ENCODE assay signal across 24 cellular contexts in genomic region chr12:114400395-114400794, GRCh38. TPM values are rescaled to one million over a fixed set of nuclear protein-coding genes. Genes with fewer than 3 reads are reported as not detected.
A peak's percentile ranks its signal among the peaks of the same experiment; 100 is the strongest.
DNase-seq lines count a peak whose midpoint lies in the region; ATAC-seq and TF ChIP-seq lines count a peak whose summit lies in the region.
"Had no signal": no experiment of that assay in that cellular context is flagged by ENCODE, and none has a peak within 500 bp of the region (broad histone marks: within the 10 kb centered on the region; RNA-seq: fewer than 3 reads in every experiment).

No MANE protein-coding gene starts in this region.

- DNase-seq in AG10803 (ENCODE audit: low read depth) (no peak), IMR-90 (peak; percentile 57), heart left ventricle (no peak), neural progenitor cell (ENCODE audit: low spot score) (peak; percentile 78), NCI-H187 treated with DMSO at 0.1 percent for 48 hours (lab: John Stamatoyannopoulos, UW) (no peak), NCI-H1417 (lab: John Stamatoyannopoulos, UW) (no peak)
- no peak for DNase-seq in activated CD8-positive, alpha-beta memory T cell treated with anti-CD3 and anti-CD28 coated beads for 24 hours
- DNase-seq in stimulated activated CD4-positive, alpha-beta T cell treated with anti-CD3 and anti-CD28 coated beads, Interleukin-4, amount 100 ng/mL, for 24 hours, result no peak
- DNase-seq: activated CD8-positive, alpha-beta T cell treated with anti-CD3 and anti-CD28 coated beads, Interleukin-2, amount 10 ng/mL, durations not matched to agents 7 days and 5 days; CD8-positive, alpha-beta T cell; cerebellar nuclear complex; NCI-H1436 treated with DMSO at 0.1 percent for 48 hours; NCI-H446 treated with DMSO at 0.1 percent for 48 hours; SHP77; spleen; tibial artery; WERI-Rb-1 had no signal

- no peak overlapping the region for H3K4me3 Mint-ChIP-seq in neural progenitor cell
- H3K4me3 Mint-ChIP-seq: activated CD8-positive, alpha-beta T cell treated with anti-CD3 and anti-CD28 coated beads, Interleukin-2, amount 10 ng/mL, durations not matched to agents 7 days and 5 days; activated T-helper 1 cell treated with anti-CD3 and anti-CD28 coated beads, Interleukin-12 subunit alpha, Interleukin-12 subunit beta, Interleukin-2, Interleukin-4 antibody, amounts not matched to agents 30 ng/mL and 10 ng/mL and 1 ng/mL, durations not matched to agents 14 hours and 24 hours and 36 hours; CD8-positive, alpha-beta T cell; stimulated activated memory B cell treated with anti-CD40 and anti-IgM and Interleukin-4, amounts not matched to agents 10 μg/mL and 1 μg/mL and 100 μg/mL, for 72 hours; T-helper 1 cell treated with Interleukin-12 subunit alpha and Interleukin-12 subunit beta and Interleukin-4 antibody, amounts not matched to agents 30 μg/mL and 1 μg/mL, for 36 hours had no signal

- intact Hi-C loops in IMR-90 (cut with micrococcal nuclease) (loop anchor here (5.0 kb wide), 3 partner anchors 233 to 418 kb away; no protein-coding TSS in a partner anchor), heart left ventricle (cut with DNase I) (loop anchor here in 4 of 10 donors (5.0 to 10.0 kb wide), 4 partner anchors 38 to 74 kb away; no protein-coding TSS in a partner anchor)

- peaks cover 3 to 39% of the 10 kb centered on the region in 2 experiments for H3K79me1 ChIP-seq in IMR-90 (ENCODE audit: low read depth in 1 of 2, low read length in 2 of 2)

- H3K27ac Mint-ChIP-seq in neural progenitor cell, result no peak overlapping the region
- H3K27ac Mint-ChIP-seq: activated CD8-positive, alpha-beta T cell treated with anti-CD3 and anti-CD28 coated beads, Interleukin-2, amount 10 ng/mL, durations not matched to agents 7 days and 5 days; activated T-helper 1 cell treated with anti-CD3 and anti-CD28 coated beads, Interleukin-12 subunit alpha, Interleukin-12 subunit beta, Interleukin-2, Interleukin-4 antibody, amounts not matched to agents 30 ng/mL and 10 ng/mL and 1 ng/mL, durations not matched to agents 14 hours and 24 hours and 36 hours; CD8-positive, alpha-beta T cell; stimulated activated memory B cell treated with anti-CD40 and anti-IgM and Interleukin-4, amounts not matched to agents 10 μg/mL and 1 μg/mL and 100 μg/mL, for 72 hours; T-helper 1 cell treated with Interleukin-12 subunit alpha and Interleukin-12 subunit beta and Interleukin-4 antibody, amounts not matched to agents 30 μg/mL and 1 μg/mL, for 36 hours had no signal

- H3K4me3 ChIP-seq in AG10803 (ENCODE audit: low read length), result peak overlapping the region; percentile 44
- peak overlapping the region; percentile 17 for H3K4me3 ChIP-seq in IMR-90 (ENCODE audit: insufficient read depth, low read depth, low read length)
- H3K4me3 ChIP-seq in heart left ventricle, result peak overlapping the region in 7 of 12 donors; percentile 13 to 21 (median 16)
- no peak overlapping the region for H3K4me3 ChIP-seq in neural progenitor cell
- H3K4me3 ChIP-seq: mucosa of descending colon, spleen, tibial artery had no signal

- H2BK120ac ChIP-seq in IMR-90 (ENCODE audit: low read depth, low read length), result peak overlapping the region; percentile 94

- TF ChIP-seq POLR2A in IMR-90 (IDR thresholded peaks at IDR 0.05; ENCODE audit: low read depth, low read length) (no peak), heart left ventricle (IDR thresholded peaks at IDR 0.05) (no peak)

- H3K36me3 Mint-ChIP-seq in neural progenitor cell, result no peaks in the 10 kb centered on the region
- H3K36me3 Mint-ChIP-seq: CD8-positive, alpha-beta T cell; stimulated activated memory B cell treated with anti-CD40 and anti-IgM and Interleukin-4, amounts not matched to agents 10 μg/mL and 1 μg/mL and 100 μg/mL, for 72 hours had no signal

- peak overlapping the region; percentile 84 for H3K18ac ChIP-seq in IMR-90 (ENCODE audit: low read depth, low read length)

- peak overlapping the region; percentile 84 for H3K56ac ChIP-seq in IMR-90 (ENCODE audit: extremely low read depth, insufficient read depth, low read length)

- H3K79me2 ChIP-seq in neural progenitor cell (ENCODE audit: low read depth), result no peaks in the 10 kb centered on the region

- H3K14ac ChIP-seq in IMR-90 (replicated peaks; ENCODE audit: low read depth, low read length), result peak overlapping the region; percentile 71

- peaks cover 94% of the 10 kb centered on the region for H3K27me3 Mint-ChIP-seq in neural progenitor cell (ENCODE audit: insufficient read depth, low read depth)

- H3K4me1 ChIP-seq in IMR-90 (ENCODE audit: control insufficient read depth, insufficient read depth, low read length) (peaks cover 41% of the 10 kb centered on the region), heart left ventricle (peaks cover 0 to 55% (median 10%) of the 10 kb centered on the region in 12 donors), neural progenitor cell (peaks cover 17% of the 10 kb centered on the region)

- peak; percentile 0; the same call in 1 of the 2 replicates for ATAC-seq in IMR-90 (ENCODE audit: low read depth)
- no peak for ATAC-seq in heart left ventricle
- ATAC-seq: activated CD8-positive, alpha-beta T cell treated with anti-CD3 and anti-CD28 coated beads, Interleukin-2, amount 10 ng/mL, durations not matched to agents 7 days and 5 days; CD8-positive, alpha-beta T cell; stimulated activated memory B cell treated with anti-CD40 and anti-IgM and Interleukin-4, amounts not matched to agents 10 μg/mL and 1 μg/mL and 100 μg/mL, for 72 hours had no signal

- TF ChIP-seq CTCF in AG10803 (conservative IDR thresholded peaks at IDR 0.05; ENCODE audit: low read length), result no peak
- no peak for TF ChIP-seq CTCF in IMR-90 (conservative IDR thresholded peaks at IDR 0.05; ENCODE audit: low read depth, low read length)
- no peak for TF ChIP-seq CTCF in heart left ventricle (IDR thresholded peaks at IDR 0.05)
- TF ChIP-seq CTCF in neural progenitor cell (IDR thresholded peaks at IDR 0.05), result no peak

- H3K4me1 Mint-ChIP-seq in neural progenitor cell, result peaks cover 3% of the 10 kb centered on the region

- peak overlapping the region; percentile 88 to 91 for H4K8ac ChIP-seq in IMR-90 (ENCODE audit: low read depth in 2 of 2, low read length in 2 of 2)

- peaks cover 5% of the 10 kb centered on the region for H3K9me1 ChIP-seq in IMR-90 (ENCODE audit: insufficient read depth, low read length)

- H3K9me3 ChIP-seq in IMR-90 (ENCODE audit: control insufficient read depth, insufficient read depth, low read length) (no peaks in the 10 kb centered on the region), heart left ventricle (no peaks in the 10 kb centered on the region), neural progenitor cell (ENCODE audit: low read depth) (no peaks in the 10 kb centered on the region)
- H3K9me3 ChIP-seq: mucosa of descending colon, spleen, tibial artery had no signal

- H4K20me1 ChIP-seq in IMR-90 (ENCODE audit: insufficient read depth, low read length) (peaks cover under 1% of the 10 kb centered on the region), neural progenitor cell (ENCODE audit: low read depth) (peaks cover 97% of the 10 kb centered on the region)

- peak overlapping the region; percentile 87 for H3K23ac ChIP-seq in IMR-90 (ENCODE audit: low read depth, low read length)

- H3K4me2 ChIP-seq in IMR-90 (ENCODE audit: low read depth, low read length), result peak overlapping the region; percentile 70
- no peak overlapping the region for H3K4me2 ChIP-seq in neural progenitor cell

- peak overlapping the region; percentile 95 for H2AK9ac ChIP-seq in IMR-90 (replicated peaks; ENCODE audit: low read depth, low read length, poor library complexity)

- TF ChIP-seq RAD21 in IMR-90 (IDR thresholded peaks at IDR 0.05; ENCODE audit: low read length), result no peak

- WGBS in IMR-90 (ENCODE audit: extremely low coverage in 2 of 2, insufficient read length in 1 of 2), 2 experiments, result 0% methylated on average over 12 of the region's 28 CpGs; no CpG with 5 or more reads in 1 of the 2 experiments
- WGBS in heart left ventricle, 4 donors, result 11 to 25% (median 18%) methylated on average over 28 of the region's 28 CpGs

- H3K27ac ChIP-seq in IMR-90 (ENCODE audit: insufficient read depth, low read length), result peak overlapping the region; percentile 99
- H3K27ac ChIP-seq in heart left ventricle, result peak overlapping the region in 11 of 12 donors; percentile 44 to 89 (median 65)
- H3K27ac ChIP-seq in neural progenitor cell, result no peak overlapping the region
- H3K27ac ChIP-seq: spleen, tibial artery, WERI-Rb-1 had no signal

- peaks cover 21% of the 10 kb centered on the region for H3F3A ChIP-seq in neural progenitor cell (ENCODE audit: low read depth)

- POLR2A ChIA-PET in IMR-90 (lab: Charles Lee; ENCODE audit: unreplicated experiment), result no interaction called here

- H3K27me3 ChIP-seq in IMR-90 (ENCODE audit: control insufficient read depth, insufficient read depth, low read length), result no peaks in the 10 kb centered on the region
- peaks cover 0 to 97% (median 9%) of the 10 kb centered on the region in 9 donors for H3K27me3 ChIP-seq in heart left ventricle
- H3K27me3 ChIP-seq in neural progenitor cell, result peaks cover 100% of the 10 kb centered on the region

- peak overlapping the region; percentile 90; the same call in 1 of the 3 replicates for H2BK15ac ChIP-seq in IMR-90 (ENCODE audit: low read depth, low read length)

- BruUV-seq in IMR-90 (replicated peaks; lab: Mats Ljungman, UMichigan), result no TSS peak

- H2AFZ ChIP-seq in IMR-90 (replicated peaks; ENCODE audit: low read length, poor library complexity) (peak overlapping the region; percentile 75), neural progenitor cell (replicated peaks) (no peak overlapping the region)

- peak overlapping the region; percentile 95 for H3K4ac ChIP-seq in IMR-90 (ENCODE audit: low read depth, low read length)

- peak overlapping the region; percentile 88 for H2AK5ac ChIP-seq in IMR-90 (ENCODE audit: low read depth, low read length)

- peak overlapping the region; percentile 46; the same call in 1 of the 2 replicates for H2BK20ac ChIP-seq in IMR-90 (ENCODE audit: low read depth, low read length)

- peak overlapping the region; percentile 97 for H3K9ac ChIP-seq in IMR-90 (ENCODE audit: low read depth, low read length)
- no peak overlapping the region for H3K9ac ChIP-seq in neural progenitor cell

- dilution Hi-C loops in IMR-90 (cut with HindIII; ENCODE audit: low sequenced_read_pairs, unreplicated experiment), result no loop called here

- CTCF ChIA-PET in IMR-90 (lab: Yijun Ruan, JAX), result interaction anchor here (0.5 to 0.9 kb wide), 2 partner anchors 57 to 108 kb away, joined by 3 read pairs; no protein-coding TSS in a partner anchor

- H2BK5ac ChIP-seq in IMR-90 (ENCODE audit: low read depth, low read length, poor library complexity, severe bottlenecking), result peak overlapping the region; percentile 95

- H4K5ac ChIP-seq in IMR-90 (ENCODE audit: low read depth, low read length), result peak overlapping the region; percentile 92

- H4K91ac ChIP-seq in IMR-90 (ENCODE audit: insufficient read depth, low read depth, low read length), result peak overlapping the region; percentile 89

- H3K36me3 ChIP-seq in IMR-90 (ENCODE audit: control insufficient read depth, insufficient read depth, low read length), result peaks cover 49% of the 10 kb centered on the region; the same call in 1 of the 2 replicates
- H3K36me3 ChIP-seq in heart left ventricle, result peaks cover 0 to 27% (median 0%) of the 10 kb centered on the region in 9 donors
- no peaks in the 10 kb centered on the region for H3K36me3 ChIP-seq in neural progenitor cell
- H3K36me3 ChIP-seq: spleen, tibial artery, WERI-Rb-1 had no signal

- in situ Hi-C loops in IMR-90 (cut with MboI; ENCODE audit: low sequenced_read_pairs), result loop anchor here (5.0 to 25.0 kb wide), 4 partner anchors 77 to 1213 kb away; partner anchors contain the start of genes DDX54 and RITA1

- no peaks in the 10 kb centered on the region for H3K9me3 Mint-ChIP-seq in neural progenitor cell
- H3K9me3 Mint-ChIP-seq: activated T-helper 1 cell treated with anti-CD3 and anti-CD28 coated beads, Interleukin-12 subunit alpha, Interleukin-12 subunit beta, Interleukin-2, Interleukin-4 antibody, amounts not matched to agents 30 ng/mL and 10 ng/mL and 1 ng/mL, durations not matched to agents 14 hours and 24 hours and 36 hours; CD8-positive, alpha-beta T cell; T-helper 1 cell treated with Interleukin-12 subunit alpha and Interleukin-12 subunit beta and Interleukin-4 antibody, amounts not matched to agents 30 μg/mL and 1 μg/mL, for 36 hours had no signal

RNA-seq across cellular contexts. Expression of gene TBX5, which starts 5.5 kb away (rescaled TPM):
- total RNA-seq in IMR-90 (2012; rRNA removed) (10.8 and 13.3 TPM in 2 replicates), heart left ventricle (10 to 100 TPM; 33.6 to 74.5 (median 44.9) TPM), neural progenitor cell (ENCODE audit: low replicate concordance) (not detected in 2 replicates)
- polyA plus RNA-seq in IMR-90 (2012; rRNA removed) (14.7 and 16.6 TPM in 2 replicates), heart left ventricle (10 to 100 TPM in 1 of 2 donors, 1 to 10 TPM in 1; 8.1 to 21.3 TPM)
- 8.9 and 16.8 TPM in 2 replicates for polyA plus RNA-seq in IMR-90 (2012; cell fraction: cytosol; rRNA removed)
- polyA plus RNA-seq in IMR-90 (2012; cell fraction: nucleus; rRNA removed; ENCODE audit: low replicate concordance), result 36.1 and 51.2 TPM in 2 replicates
- total RNA-seq: activated CD8-positive, alpha-beta T cell treated with anti-CD3 and anti-CD28 coated beads, Interleukin-2, amount 10 ng/mL, durations not matched to agents 7 days and 5 days; activated T-helper 1 cell treated with anti-CD3 and anti-CD28 coated beads, Interleukin-12 subunit alpha, Interleukin-12 subunit beta, Interleukin-2, Interleukin-4 antibody, amounts not matched to agents 30 ng/mL and 10 ng/mL and 1 ng/mL, durations not matched to agents 14 hours and 24 hours and 36 hours; CD8-positive, alpha-beta T cell; glomerular endothelial cell; mucosa of descending colon; omental fat pad; spleen had no signal
- polyA plus RNA-seq: keratinocyte, spleen had no signal

Comparison
In these comparisons a context has a peak if more than half of its experiments do, and no peak if none do; other contexts are left out.
1. DNase-seq: peak in IMR-90 (single experiment) and neural progenitor cell (single experiment); none in AG10803 (single experiment), heart left ventricle (0 of 5), NCI-H187 treated with DMSO at 0.1 percent for 48 hours (single experiment), activated CD8-positive, alpha-beta memory T cell treated with anti-CD3 and anti-CD28 coated beads for 24 hours (single experiment), stimulated activated CD4-positive, alpha-beta T cell treated with anti-CD3 and anti-CD28 coated beads, Interleukin-4, amount 100 ng/mL, for 24 hours (single experiment) and NCI-H1417 (0 of 3).
2. RNA of gene TBX5, which starts 5.5 kb away (total RNA-seq): 33.6 to 74.5 TPM in heart left ventricle and 10.8 to 13.3 TPM in IMR-90; not detected in neural progenitor cell; every median in the first group is over 10 times any median in the second.